ENCODE assay signal across 20 cellular contexts in genomic region chr14:85466678-85467077, GRCh38.
A peak's percentile ranks its signal among the peaks of the same experiment; 100 is the strongest.
DNase-seq lines count a peak whose midpoint lies in the region; ATAC-seq, FAIRE-seq and TF ChIP-seq lines count a peak whose summit lies in the region.
"Had no signal": no experiment of that assay in that cellular context is flagged by ENCODE, and none has a peak within 500 bp of the region (broad histone marks: within the 10 kb centered on the region; RNA-seq: fewer than 3 reads in every experiment).

No MANE protein-coding gene starts in this region.

- no peak overlapping the region for H3K27ac ChIP-seq in adrenal gland
- H3K27ac ChIP-seq: Peyer's patch had no signal

- H3K4me1 ChIP-seq in adrenal gland (replicated peaks in 1 of 2), result peaks cover 0 to 2% of the 10 kb centered on the region in 2 donors
- H3K4me1 ChIP-seq: Peyer's patch had no signal

- no peaks in the 10 kb centered on the region for H3K36me3 ChIP-seq in MG63
- H3K36me3 ChIP-seq in bronchial epithelial cell (ENCODE audit: control insufficient read depth, insufficient read depth, low read length), result no peaks in the 10 kb centered on the region
- no peaks in the 10 kb centered on the region for H3K36me3 ChIP-seq in adrenal gland (replicated peaks in 1 of 2)
- H3K36me3 ChIP-seq: Peyer's patch had no signal

- TF ChIP-seq CTCF in bronchial epithelial cell (IDR thresholded peaks at IDR 0.05; ENCODE audit: insufficient read depth, low read length, severe bottlenecking), result no peak
- no peak for TF ChIP-seq CTCF in adrenal gland (IDR thresholded peaks at IDR 0.05)

- H3K9me3 ChIP-seq in MG63 (no peaks in the 10 kb centered on the region), adrenal gland (replicated peaks in 1 of 3) (no peaks in the 10 kb centered on the region)
- H3K9me3 ChIP-seq: Peyer's patch had no signal

- 78 to 86% (median 83%) methylated on average over 3 of the region's 3 CpGs for WGBS in adrenal gland, 4 donors

- ATAC-seq in GM18511 (IDR thresholded peaks at IDR 0.05; ENCODE audit: unreplicated experiment) (no peak), HG03196 (IDR thresholded peaks at IDR 0.05; ENCODE audit: unreplicated experiment) (no peak), GM18519 (IDR thresholded peaks at IDR 0.05; ENCODE audit: low FRiP score, unreplicated experiment) (no peak)
- ATAC-seq: HCT116 had no signal

- H3K27me3 ChIP-seq in MG63 (no peaks in the 10 kb centered on the region), bronchial epithelial cell (ENCODE audit: control insufficient read depth, insufficient read depth, low read length) (no peaks in the 10 kb centered on the region), adrenal gland (no peaks in the 10 kb centered on the region)
- H3K27me3 ChIP-seq: Peyer's patch had no signal

- no peak for TF ChIP-seq POLR2A in adrenal gland (IDR thresholded peaks at IDR 0.05)

- no peak for FAIRE-seq in bronchial epithelial cell (lab: Jason Lieb, UNC)

- DNase-seq in GM03348 (ENCODE audit: low spot score), result peak; percentile 8
- DNase-seq in MG63, result peak; percentile 2
- DNase-seq in bronchial epithelial cell (ENCODE audit: low read depth), result peak; percentile 59
- DNase-seq in kidney tubule cell (ENCODE audit: low spot score), result peak; percentile 22
- DNase-seq in adrenal gland, result no peak
- DNase-seq: ACHN; Calu3; CD4-positive, CD25-positive, alpha-beta regulatory T cell; DMS79 treated with DMSO at 0.1 percent for 48 hours; Karpas-422; MV-4-11; NCI-H1417 treated with DMSO at 0.1 percent for 48 hours; NCI-H2029; NCI-H2171 treated with DMSO at 0.1 percent for 48 hours; NCI-H510A treated with DMSO at 0.1 percent for 48 hours; Peyer's patch had no signal

- no peak overlapping the region for H3K4me3 ChIP-seq in MG63
- H3K4me3 ChIP-seq in bronchial epithelial cell (ENCODE audit: low read depth, low read length), result no peak overlapping the region
- H3K4me3 ChIP-seq in adrenal gland, result no peak overlapping the region
- H3K4me3 ChIP-seq: Peyer's patch had no signal

- intact Hi-C loops in adrenal gland (cut with DNase I), result no loop called here

Comparison
In these comparisons a context has a peak if more than half of its experiments do, and no peak if none do; other contexts are left out.
1. DNase-seq: peak in GM03348 (single experiment), MG63 (single experiment), bronchial epithelial cell (single experiment) and kidney tubule cell (single experiment); none in adrenal gland (0 of 7).